In the genomic region with DNA sequence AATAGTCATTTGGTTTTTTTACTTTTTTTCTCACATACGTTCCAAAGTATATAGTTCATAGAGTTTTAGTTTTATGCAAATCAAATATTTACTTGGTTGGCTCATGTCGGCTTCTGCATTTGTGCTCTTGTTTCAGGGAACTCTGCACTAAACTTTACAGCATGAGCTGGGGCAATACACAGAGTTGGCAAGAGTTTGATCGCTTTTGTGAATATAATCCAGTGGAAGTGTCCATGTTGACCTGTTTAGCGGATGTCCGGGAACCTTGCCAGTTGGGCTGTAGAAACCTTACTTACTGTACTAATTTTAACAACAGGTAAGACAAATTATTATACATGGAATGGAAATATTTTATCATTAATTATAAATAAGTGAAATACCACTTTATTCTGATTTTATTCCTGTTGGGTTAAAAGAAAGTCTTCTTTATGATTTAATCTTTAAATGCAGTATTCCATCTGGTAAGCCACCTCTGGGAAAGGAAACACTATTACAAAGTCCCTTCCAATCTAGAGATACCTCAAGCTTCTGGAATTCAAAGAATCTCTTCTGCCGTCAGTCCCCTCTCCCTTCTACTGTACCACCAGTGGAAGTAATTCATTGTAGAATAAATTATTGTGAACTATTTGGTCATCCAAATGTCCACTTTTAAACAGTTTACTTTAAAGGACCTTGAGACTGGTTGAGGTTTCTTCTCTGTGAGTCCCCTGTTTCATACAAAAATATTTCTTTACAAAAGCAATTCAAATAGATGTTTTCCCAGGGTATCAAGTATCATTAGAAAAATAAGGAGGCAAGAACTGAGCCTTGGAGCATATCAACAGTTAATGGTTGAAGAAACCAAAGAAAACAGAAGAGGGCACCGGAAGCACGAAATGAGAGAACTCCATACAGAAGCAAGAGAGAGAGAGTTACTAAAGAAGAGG, we compare ENCODE assay signal across 10 cellular contexts. TPM values are rescaled to one million over a fixed set of nuclear protein-coding genes. Genes with fewer than 3 reads are reported as not detected.
A peak's percentile ranks its signal among the peaks of the same experiment; 100 is the strongest.
DNase-seq lines count a peak whose midpoint lies in the region; ATAC-seq and TF ChIP-seq lines count a peak whose summit lies in the region.
"Had no signal": no experiment of that assay in that cellular context is flagged by ENCODE, and none has a peak within 500 bp of the region (broad histone marks: within the 10 kb centered on the region; RNA-seq: fewer than 3 reads in every experiment).

No MANE protein-coding gene starts in this region.

- TF ChIP-seq POLR2A in lower leg skin (IDR thresholded peaks at IDR 0.05) = no peak

- no peak overlapping the region for H3K4me3 ChIP-seq in lower leg skin (ENCODE audit: low read depth, poor library complexity, severe bottlenecking)
- H3K4me3 ChIP-seq: gastrocnemius medialis had no signal

- intact Hi-C loops in CD14-positive monocyte (cut with micrococcal nuclease) (no loop called here), lower leg skin (cut with DNase I; ENCODE audit: low total_unique reads) (no loop called here)

- no peak overlapping the region for H3K4me3 Mint-ChIP-seq in CD14-positive monocyte

- peaks cover 0 to 11% (median 6%) of the 10 kb centered on the region in 7 donors for H3K9me3 Mint-ChIP-seq in CD14-positive monocyte

- H3K27me3 Mint-ChIP-seq in CD14-positive monocyte (ENCODE audit: low read depth in 3 of 3) = no peaks in the 10 kb centered on the region

- peaks cover 22% of the 10 kb centered on the region for H3K4me1 Mint-ChIP-seq in CD14-positive monocyte

- H3K27ac Mint-ChIP-seq in CD14-positive monocyte = peak overlapping the region; percentile 33 to 92 (median 89)

- 48 to 62% methylated on average over 8 of the region's 8 CpGs for WGBS in lower leg skin, 2 donors

- no peak for DNase-seq in CD14-positive monocyte (ENCODE audit: low spot score)
- DNase-seq in LHCN-M2 (ENCODE audit: low read depth) = peak; percentile 62
- peak; percentile 43 for DNase-seq in cerebellar cortex (ENCODE audit: low spot score)
- peak; percentile 15 for DNase-seq in mucosa of gallbladder (ENCODE audit: low spot score)
- DNase-seq in NCI-H748 treated with DMSO at 0.1 percent for 48 hours (lab: John Stamatoyannopoulos, UW) = no peak
- no peak for DNase-seq in stimulated activated CD4-positive, alpha-beta T cell treated with anti-CD3 and anti-CD28 coated beads, Interleukin-1b, Interleukin-23, amount 100 ng/mL, for 48 hours
- no peak for DNase-seq in lower leg skin (ENCODE audit: low spot score in 2 of 2)
- DNase-seq: T-helper 9 cell had no signal

- no peak for ATAC-seq in HG03045 (IDR thresholded peaks at IDR 0.05; ENCODE audit: unreplicated experiment)
- ATAC-seq: gastrocnemius medialis had no signal

- no peak for TF ChIP-seq CTCF in CD14-positive monocyte (IDR thresholded peaks at IDR 0.05)
- TF ChIP-seq CTCF in lower leg skin (IDR thresholded peaks at IDR 0.05) = no peak

- H3K36me3 Mint-ChIP-seq in CD14-positive monocyte = peaks cover 9 to 11% of the 10 kb centered on the region in 2 donors

RNA-seq across cellular contexts. Expression of a gene that starts 45.2 kb away (rescaled TPM):
- polyA plus RNA-seq in CD14-positive monocyte = 100 to 1,000 TPM; 520 to 528 TPM
- 29.6 and 38.3 TPM in 2 replicates for total RNA-seq in LHCN-M2 (2014; rRNA removed)
- polyA plus RNA-seq in LHCN-M2 (2012) = 44.3 TPM
- total RNA-seq in mucosa of gallbladder = 17.0 TPM
- 10 to 100 TPM in 1 of 4 donors, 1 to 10 TPM in 3; 5.2 to 10.1 (median 6.5) TPM for total RNA-seq in lower leg skin

RNA-seq across cellular contexts. Expression of a gene that starts 54.6 kb away (rescaled TPM):
- polyA plus RNA-seq in CD14-positive monocyte = 1 to 10 TPM; 5.1 to 5.2 TPM
- total RNA-seq in LHCN-M2 (2014; rRNA removed) (10.6 and 12.2 TPM in 2 replicates), mucosa of gallbladder (11.3 TPM), lower leg skin (1 to 10 TPM; 2.1 to 9.7 (median 3.7) TPM)
- 12.1 TPM for polyA plus RNA-seq in LHCN-M2 (2012)

Comparison
In these comparisons a context has a peak if more than half of its experiments do, and no peak if none do; other contexts are left out.
1. DNase-seq: peak in LHCN-M2 (single experiment), cerebellar cortex (single experiment) and mucosa of gallbladder (single experiment); none in CD14-positive monocyte (single experiment), NCI-H748 treated with DMSO at 0.1 percent for 48 hours (single experiment), stimulated activated CD4-positive, alpha-beta T cell treated with anti-CD3 and anti-CD28 coated beads, Interleukin-1b, Interleukin-23, amount 100 ng/mL, for 48 hours (single experiment) and lower leg skin (0 of 2).